ENCODE assay signal across 8 cellular contexts in the genomic region with DNA sequence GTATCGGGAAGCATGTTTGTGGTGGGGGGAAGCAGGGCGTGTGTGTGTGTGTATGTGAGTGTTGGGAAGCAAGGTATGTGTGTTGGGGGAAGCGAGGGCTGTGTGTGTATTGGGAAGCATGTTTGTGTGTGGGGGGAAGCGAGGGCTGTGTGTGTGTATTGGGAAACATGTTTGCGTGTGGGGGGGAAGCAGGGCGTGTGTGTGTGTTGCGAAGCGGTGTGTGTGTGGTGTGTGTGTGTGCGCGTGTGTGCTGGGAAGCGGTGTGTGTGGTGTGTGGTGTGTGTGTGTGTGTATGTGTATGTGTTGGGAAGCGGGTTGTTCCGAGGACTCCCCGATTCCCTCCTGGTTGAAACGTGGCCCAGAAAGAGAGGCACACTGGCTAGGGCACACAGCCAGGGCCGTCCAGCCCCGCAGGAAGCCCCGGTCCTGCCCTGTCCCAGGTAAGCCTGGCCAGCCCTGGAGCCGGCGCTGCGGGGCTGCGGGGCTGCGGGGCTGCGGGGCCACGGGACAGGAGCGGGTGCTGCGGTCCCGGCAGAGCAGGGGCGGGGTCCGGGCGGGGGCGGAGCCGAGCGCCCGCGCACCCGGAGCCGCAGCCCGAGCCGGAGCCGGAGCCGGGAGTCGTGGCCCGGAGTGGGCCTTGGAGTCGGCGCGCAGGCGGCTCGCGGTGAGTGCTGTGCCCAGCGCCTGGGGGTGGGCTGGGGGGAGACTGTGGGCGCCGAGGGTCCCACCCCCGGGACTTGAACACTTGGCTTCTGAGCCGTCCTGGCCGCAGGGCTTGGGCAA. TPM values are rescaled to one million over a fixed set of nuclear protein-coding genes. Genes with fewer than 3 reads are reported as not detected.
DNase-seq lines count a peak whose midpoint lies in the region; ATAC-seq and TF ChIP-seq lines count a peak whose summit lies in the region.

TSS of gene NOD2 (plus strand) at position 608 of the 783 bp plus-strand sequence. CDS start 5,890 bp downstream, outside the sequence.

- peak within 1 kb of the TSS; percentile 63 for H3K4me2 ChIP-seq in trophoblast cell (ENCODE audit: low read length)

- H3K4me1 ChIP-seq in trophoblast cell (ENCODE audit: control insufficient read depth in 1 of 2, insufficient read depth in 2 of 2, low read length in 2 of 2): peaks cover 0 to 2% of the 10 kb centered on the region in 2 experiments

- H3K23ac ChIP-seq in trophoblast cell (ENCODE audit: low read length): peak within 1 kb of the TSS; percentile 100

- no peak within 1 kb of the TSS for H3K9ac ChIP-seq in trophoblast cell (ENCODE audit: low read length)

- no peaks in the 10 kb centered on the region for H3K4me1 Mint-ChIP-seq in WTC11

- peak within 1 kb of the TSS; percentile 28 for H3K4me3 ChIP-seq in fibroblast of pulmonary artery (replicated peaks; ENCODE audit: low read depth, low read length)
- peak within 1 kb of the TSS; percentile 58 for H3K4me3 ChIP-seq in trophoblast cell (ENCODE audit: low read depth, low read length)

- WGBS in trophoblast cell (ENCODE audit: extremely low coverage, insufficient coverage, insufficient read length): 100% methylated on average over 4 of the region's 56 CpGs

- H3K27me3 ChIP-seq in trophoblast cell (ENCODE audit: insufficient read depth, low read length): peaks cover 5% of the 10 kb centered on the region

- no peak within 1 kb of the TSS for H4K91ac ChIP-seq in trophoblast cell (ENCODE audit: low read depth, low read length)

- H3K9me3 Mint-ChIP-seq in WTC11: no peaks in the 10 kb centered on the region

- no peak within 1 kb of the TSS for H2BK12ac ChIP-seq in trophoblast cell (ENCODE audit: low read length)

- no peak within 1 kb of the TSS for H3K27ac ChIP-seq in trophoblast cell (ENCODE audit: low read depth, low read length)

- POLR2A ChIA-PET in WTC11 (lab: Charles Lee): no interaction called here

- H3K27me3 Mint-ChIP-seq in WTC11 (ENCODE audit: low read depth): peaks cover 30% of the 10 kb centered on the region

- CTCF ChIA-PET in WTC11 (lab: Charles Lee): no interaction called here

- H3K79me1 ChIP-seq in trophoblast cell (ENCODE audit: low read length): no peaks in the 10 kb centered on the region

- no peak for TF ChIP-seq CTCF in WTC11 (IDR thresholded peaks at IDR 0.05)
- no peak for TF ChIP-seq CTCF in fibroblast of pulmonary artery (IDR thresholded peaks at IDR 0.05; ENCODE audit: low read length, missing control alignments)

- peak; percentile 93 for ATAC-seq in WTC11

- no peak within 1 kb of the TSS for H2BK5ac ChIP-seq in trophoblast cell (ENCODE audit: low read depth, low read length, poor library complexity)

- no peak within 1 kb of the TSS for H2BK120ac ChIP-seq in trophoblast cell (ENCODE audit: insufficient read depth, low read length, poor library complexity)

- H3K14ac ChIP-seq in trophoblast cell (ENCODE audit: low read length): no peak within 1 kb of the TSS

- H3K36me3 Mint-ChIP-seq in WTC11: no peaks in the 10 kb centered on the region

- no peak within 1 kb of the TSS for H4K12ac ChIP-seq in trophoblast cell (ENCODE audit: low read depth, low read length)

- no peak within 1 kb of the TSS for H3K4ac ChIP-seq in trophoblast cell (ENCODE audit: low read depth, low read length)

- H3K9me3 ChIP-seq in trophoblast cell (ENCODE audit: insufficient read depth, low read depth, low read length): peaks cover 9% of the 10 kb centered on the region

- H2AFZ ChIP-seq in trophoblast cell (ENCODE audit: insufficient read depth, low read length, poor library complexity): peak within 1 kb of the TSS; percentile 35

- H3K18ac ChIP-seq in trophoblast cell (ENCODE audit: low read length): no peak within 1 kb of the TSS

- H3K27ac Mint-ChIP-seq in WTC11: no peak within 1 kb of the TSS

- H3K36me3 ChIP-seq in trophoblast cell (ENCODE audit: control insufficient read depth in 1 of 2, insufficient read depth in 2 of 2, low read length in 2 of 2): no peaks in the 10 kb centered on the region

- H3K4me3 Mint-ChIP-seq in WTC11: peak within 1 kb of the TSS; percentile 64

- peak; percentile 5 for DNase-seq in NCI-H146 (lab: John Stamatoyannopoulos, UW)
- DNase-seq in NCI-H146 treated with DMSO at 0.1 percent for 48 hours (lab: John Stamatoyannopoulos, UW; ENCODE audit: unreplicated experiment): no peak
- peak; percentile 52 for DNase-seq in WTC11 (ENCODE audit: low spot score)
- DNase-seq in fibroblast of pulmonary artery (ENCODE audit: low read depth): no peak
- peak in 1 of 2 donors; percentile 26 for DNase-seq in trophoblast cell
- no peak for DNase-seq in ureter (ENCODE audit: low spot score)
- no peak for DNase-seq in NCI-H1092 (lab: John Stamatoyannopoulos, UW)
- DNase-seq in HT-29 (ENCODE audit: low spot score): no peak

- no peak within 1 kb of the TSS for H4K8ac ChIP-seq in trophoblast cell (ENCODE audit: low read depth, low read length)

- H2AK5ac ChIP-seq in trophoblast cell (ENCODE audit: low read length): no peak within 1 kb of the TSS

- no peaks in the 10 kb centered on the region for H3K79me2 ChIP-seq in trophoblast cell (ENCODE audit: control insufficient read depth, insufficient read depth, low read length, poor library complexity)

TF ChIP-seq in WTC11, 78 proteins besides CTCF, POLR2A, EP300 and RAD21 (continues in another document):
- TF ChIP-seq PRDM15 (CRISPR knock-in tag; IDR thresholded peaks at IDR 0.05): 0 out of 2 replicates have a peak, but pooled peaks have one; percentile 45
- TF ChIP-seq ZNF416 (CRISPR knock-in tag; IDR thresholded peaks at IDR 0.05): no peak
- TF ChIP-seq IRF1 (CRISPR knock-in tag; IDR thresholded peaks at IDR 0.05): no peak
- no peak for TF ChIP-seq JUN (CRISPR knock-in tag; IDR thresholded peaks at IDR 0.05)
- no peak for TF ChIP-seq SMAD4 (CRISPR knock-in tag; IDR thresholded peaks at IDR 0.05)
- TF ChIP-seq TEAD4 (CRISPR knock-in tag; IDR thresholded peaks at IDR 0.05): no peak
- TF ChIP-seq AR (CRISPR knock-in tag; IDR thresholded peaks at IDR 0.05): no peak

RNA-seq across cellular contexts. Expression of gene NOD2, which starts in this region (rescaled TPM):
- 0.11 to 0.60 TPM (median 0.34 TPM) in 3 replicates for total RNA-seq in WTC11 (2021)
- 0.08 and 0.11 TPM in 2 replicates for polyA plus RNA-seq in trophoblast cell (2013)
- total RNA-seq in ureter: 2.2 TPM
- not detected in 2 replicates for total RNA-seq in HT-29 (2014; rRNA removed; shearing (Covaris generic))

Comparison
In these comparisons a context has a peak if more than half of its experiments do, and no peak if none do; other contexts are left out.
1. Peak in DNase-seq and ATAC-seq in WTC11; RNA of the gene not detected or under 1 TPM.